16 cellular contexts compared by ENCODE assay signal in genomic region chr6:122845916-122846632, GRCh38. TPM values are rescaled to one million over a fixed set of nuclear protein-coding genes. Genes with fewer than 3 reads are reported as not detected.
A peak's percentile ranks its signal among the peaks of the same experiment; 100 is the strongest.
DNase-seq lines count a peak whose midpoint lies in the region; ATAC-seq and TF ChIP-seq lines count a peak whose summit lies in the region.
"Had no signal": no experiment of that assay in that cellular context is flagged by ENCODE, and none has a peak within 500 bp of the region (broad histone marks: within the 10 kb centered on the region; RNA-seq: fewer than 3 reads in every experiment).

No MANE protein-coding gene starts in this region.

- no peaks in the 10 kb centered on the region for H3K36me3 Mint-ChIP-seq in chondrocyte (ENCODE audit: low read depth)

- no peaks in the 10 kb centered on the region for H3K9me3 ChIP-seq in mucosa of descending colon

- intact Hi-C loops in mucosa of descending colon (cut with DNase I, micrococcal nuclease) = no loop called here

- H3K9me3 Mint-ChIP-seq in chondrocyte (ENCODE audit: low read depth) = no peaks in the 10 kb centered on the region
- H3K9me3 Mint-ChIP-seq: activated CD4-positive, alpha-beta T cell treated with anti-CD3 and anti-CD28 coated beads, Interleukin-2, amount 10 ng/mL, durations not matched to agents 24 days and 14 days had no signal

- H3K27me3 Mint-ChIP-seq in chondrocyte (ENCODE audit: low read depth) = peaks cover 4% of the 10 kb centered on the region
- H3K27me3 Mint-ChIP-seq: activated CD4-positive, alpha-beta T cell treated with anti-CD3 and anti-CD28 coated beads, Interleukin-2, amount 10 ng/mL, durations not matched to agents 24 days and 14 days had no signal

- H3K27ac Mint-ChIP-seq in chondrocyte (ENCODE audit: unreplicated experiment) = peak overlapping the region; percentile 23
- H3K27ac Mint-ChIP-seq: activated CD4-positive, alpha-beta T cell treated with anti-CD3 and anti-CD28 coated beads, Interleukin-2, amount 10 ng/mL, durations not matched to agents 24 days and 14 days; progenitor cell of endocrine pancreas had no signal

- H3K4me1 ChIP-seq in mucosa of descending colon (ENCODE audit: low read depth) = no peaks in the 10 kb centered on the region
- H3K4me1 ChIP-seq: BLaER1 had no signal

- no peak for TF ChIP-seq POLR2A in erythroblast (IDR thresholded peaks at IDR 0.05; ENCODE audit: low read length)

- POLR2A ChIA-PET in BJ (lab: Charles Lee) = no interaction called here

- peak; percentile 100 for ATAC-seq in mucosa of descending colon
- ATAC-seq in omental fat pad (ENCODE audit: low FRiP score) = no peak
- no peak for ATAC-seq in HG02798 (IDR thresholded peaks at IDR 0.05; ENCODE audit: poor library complexity, unreplicated experiment)

- H3K4me3 ChIP-seq in BJ (ENCODE audit: low read depth, low read length) (peak overlapping the region; percentile 20; the same call in 1 of the 2 replicates), mucosa of descending colon (no peak overlapping the region)
- H3K4me3 ChIP-seq: BLaER1 had no signal

- H3K4me3 Mint-ChIP-seq in chondrocyte (ENCODE audit: unreplicated experiment) = no peak overlapping the region
- H3K4me3 Mint-ChIP-seq: activated CD4-positive, alpha-beta T cell treated with anti-CD3 and anti-CD28 coated beads, Interleukin-2, amount 10 ng/mL, durations not matched to agents 24 days and 14 days had no signal

- CTCF ChIA-PET in BJ (lab: Yijun Ruan, JAX) = interaction anchor here (0.6 to 1.3 kb wide), 4 partner anchors 88 to 131 kb away, joined by 3 to 5 read pairs (median 4); no protein-coding TSS in a partner anchor

- peaks cover 10% of the 10 kb centered on the region for H3K4me1 Mint-ChIP-seq in chondrocyte (ENCODE audit: low read depth)
- H3K4me1 Mint-ChIP-seq: activated CD4-positive, alpha-beta T cell treated with anti-CD3 and anti-CD28 coated beads, Interleukin-2, amount 10 ng/mL, durations not matched to agents 24 days and 14 days had no signal

- DNase-seq in BJ (ENCODE audit: low read depth) (peak; percentile 9), LoVo (ENCODE audit: low spot score) (peak; percentile 19), chondrocyte (ENCODE audit: low spot score) (no peak), mucosa of descending colon (peak in 1 of 3 donors; percentile 43), omental fat pad (ENCODE audit: low spot score) (no peak), iPS-NIHi11 (ENCODE audit: low spot score) (no peak), erythroblast (lab: John Stamatoyannopoulos, UW) (no peak)
- DNase-seq: activated CD4-positive, alpha-beta T cell treated with anti-CD3 and anti-CD28 coated beads, Interleukin-2, amount 10 ng/mL, durations not matched to agents 24 days and 14 days; anterior cingulate cortex; GDM1; NCI-H2029 treated with DMSO at 0.1 percent for 48 hours; stimulated activated CD4-positive, alpha-beta T cell treated with anti-CD3 and anti-CD28 coated beads, Interleukin-4, amount 100 ng/mL, for 24 hours; stimulated activated naive CD4-positive, alpha-beta T cell had no signal

- no peaks in the 10 kb centered on the region for H3K27me3 ChIP-seq in BJ (ENCODE audit: control insufficient read depth, insufficient read depth, low read length)
- H3K27me3 ChIP-seq: BLaER1 had no signal

- no peaks in the 10 kb centered on the region for H3K36me3 ChIP-seq in BJ (ENCODE audit: control insufficient read depth, insufficient read depth, low read length)
- no peaks in the 10 kb centered on the region for H3K36me3 ChIP-seq in mucosa of descending colon (ENCODE audit: low read depth)
- H3K36me3 ChIP-seq: BLaER1 had no signal

- TF ChIP-seq CTCF in BJ (IDR thresholded peaks at IDR 0.05; ENCODE audit: insufficient read depth, low read depth, low read length) = no peak
- TF ChIP-seq CTCF in chondrocyte (IDR thresholded peaks at IDR 0.05) = no peak
- no peak for TF ChIP-seq CTCF in mucosa of descending colon (IDR thresholded peaks at IDR 0.05)
- no peak for TF ChIP-seq CTCF in omental fat pad (IDR thresholded peaks at IDR 0.05)

RNA-seq across cellular contexts. Expression of gene SMPDL3A, which starts 57.0 kb away (rescaled TPM):
- 6.4 and 10.4 TPM in 2 replicates for polyA plus RNA-seq in BJ (2011; rRNA removed)
- polyA minus RNA-seq in BJ (2011; rRNA and poly(A)+ RNA removed) = 1.7 and 2.5 TPM in 2 replicates
- total RNA-seq in chondrocyte = 8.2 to 9.1 TPM (median 8.7 TPM) in 3 replicates
- total RNA-seq in mucosa of descending colon = 100 to 1,000 TPM in 2 of 3 donors, 10 to 100 TPM in 1; 81.7 to 192 (median 158) TPM
- total RNA-seq in omental fat pad = 10 to 100 TPM in 3 of 4 donors, 1 to 10 TPM in 1; 5.8 to 19.1 (median 15.1) TPM

Comparison
In these comparisons a context has a peak if more than half of its experiments do, and no peak if none do; other contexts are left out.
1. DNase-seq: peak in BJ (single experiment) and LoVo (single experiment); none in chondrocyte (single experiment), omental fat pad (single experiment), iPS-NIHi11 (single experiment) and erythroblast (0 of 2).